19 cellular contexts compared by ENCODE assay signal in genomic region chr2:139544452-139544851, GRCh38.
A peak's percentile ranks its signal among the peaks of the same experiment; 100 is the strongest.
DNase-seq lines count a peak whose midpoint lies in the region; ATAC-seq and TF ChIP-seq lines count a peak whose summit lies in the region.
"Had no signal": no experiment of that assay in that cellular context is flagged by ENCODE, and none has a peak within 500 bp of the region (broad histone marks: within the 10 kb centered on the region; RNA-seq: fewer than 3 reads in every experiment).

No MANE protein-coding gene starts in this region.

- CTCF ChIA-PET in HEK293 (lab: Yijun Ruan, JAX), result no interaction called here

- peaks cover 40% of the 10 kb centered on the region for H3K9me3 Mint-ChIP-seq in T-helper 2 cell treated with Interferon-gamma antibody and Interleukin-4, amounts not matched to agents 5 μg/mL and 100 μg/mL, for 36 hours

- DNase-seq in DMS 273 (lab: John Stamatoyannopoulos, UW; ENCODE audit: unreplicated experiment) (peak; percentile 4), DMS 273 treated with DMSO at 0.1 percent for 48 hours (lab: John Stamatoyannopoulos, UW) (no peak), NCI-H446 treated with DMSO at 0.1 percent for 48 hours (lab: John Stamatoyannopoulos, UW) (peak; percentile 33)
- DNase-seq in T-helper 2 cell treated with Interferon-gamma antibody and Interleukin-4, amounts not matched to agents 5 μg/mL and 100 μg/mL, for 36 hours (ENCODE audit: low spot score), result no peak
- DNase-seq: C1 segment of cervical spinal cord; Calu3; CD4-positive, alpha-beta T cell; DMS153; DMS79 treated with DMSO at 0.1 percent for 48 hours; EL; HCEC 1CT had no signal

- H3K4me1 ChIP-seq in HEK293 (ENCODE audit: control insufficient read depth, insufficient read depth, low read length) (no peaks in the 10 kb centered on the region), iPS-20b (ENCODE audit: insufficient read depth, low read length) (peaks cover 14% of the 10 kb centered on the region)

- H3K9me3 ChIP-seq in HEK293 (ENCODE audit: control insufficient read depth, insufficient read depth, low read depth, low read length), result no peaks in the 10 kb centered on the region
- no peaks in the 10 kb centered on the region for H3K9me3 ChIP-seq in iPS-20b (ENCODE audit: insufficient read depth, low read depth, low read length)

- H3K27me3 Mint-ChIP-seq in T-helper 2 cell treated with Interferon-gamma antibody and Interleukin-4, amounts not matched to agents 5 μg/mL and 100 μg/mL, for 36 hours (ENCODE audit: low read depth), result no peaks in the 10 kb centered on the region
- H3K27me3 Mint-ChIP-seq: B cell; CD4-positive, alpha-beta T cell; IgD-negative memory B cell had no signal

- TF ChIP-seq CTCF in HEK293 (tag by site-specific recombination; IDR thresholded peaks at IDR 0.05), result no peak

- H3K27ac ChIP-seq in HEK293 (ENCODE audit: extremely low read depth, low read depth, low read length), result no peak overlapping the region
- H3K27ac ChIP-seq in iPS-20b (ENCODE audit: low read length), result no peak overlapping the region
- H3K27ac ChIP-seq: 22Rv1, HL-60 had no signal

- H3K9ac ChIP-seq in iPS-20b (ENCODE audit: low read depth, low read length), result no peak overlapping the region

- H3K36me3 ChIP-seq in HEK293 (ENCODE audit: control insufficient read depth in 2 of 2, insufficient read depth in 1 of 2, low read length in 2 of 2) (no peaks in the 10 kb centered on the region), iPS-20b (ENCODE audit: insufficient read depth, low read depth, low read length) (no peaks in the 10 kb centered on the region)

- ATAC-seq in activated CD4-positive, CD25-positive, alpha-beta regulatory T cell treated with anti-CD3 and anti-CD28 coated beads, Interleukin-2, amount 50 U/mL, for 24 hours, result no peak
- ATAC-seq in GM21717 (IDR thresholded peaks at IDR 0.05; ENCODE audit: unreplicated experiment), result no peak

- POLR2A ChIA-PET in HEK293 (lab: Yijun Ruan, JAX), result no interaction called here

- no peaks in the 10 kb centered on the region for H3K4me1 Mint-ChIP-seq in T-helper 2 cell treated with Interferon-gamma antibody and Interleukin-4, amounts not matched to agents 5 μg/mL and 100 μg/mL, for 36 hours (ENCODE audit: low read depth)
- H3K4me1 Mint-ChIP-seq: B cell, IgD-negative memory B cell had no signal

- H3K4me3 Mint-ChIP-seq in T-helper 2 cell treated with Interferon-gamma antibody and Interleukin-4, amounts not matched to agents 5 μg/mL and 100 μg/mL, for 36 hours, result no peak overlapping the region
- H3K4me3 Mint-ChIP-seq: B cell; CD4-positive, alpha-beta T cell; IgD-negative memory B cell had no signal

- H3K27ac Mint-ChIP-seq in T-helper 2 cell treated with Interferon-gamma antibody and Interleukin-4, amounts not matched to agents 5 μg/mL and 100 μg/mL, for 36 hours, result no peak overlapping the region
- H3K27ac Mint-ChIP-seq: B cell; CD4-positive, alpha-beta T cell; IgD-negative memory B cell had no signal

- H3K27me3 ChIP-seq in iPS-20b (ENCODE audit: insufficient read depth, low read length), result no peaks in the 10 kb centered on the region

- H3K36me3 Mint-ChIP-seq in T-helper 2 cell treated with Interferon-gamma antibody and Interleukin-4, amounts not matched to agents 5 μg/mL and 100 μg/mL, for 36 hours (ENCODE audit: low read depth), result no peaks in the 10 kb centered on the region
- H3K36me3 Mint-ChIP-seq: IgD-negative memory B cell had no signal

- H3K4me3 ChIP-seq in HEK293 (ENCODE audit: low read depth, low read length) (no peak overlapping the region), iPS-20b (ENCODE audit: low read length) (peak overlapping the region; percentile 4; the same call in 1 of the 2 replicates)

TF ChIP-seq in HEK293, 187 proteins besides CTCF, POLR2A, EP300 and RAD21:
- TF ChIP-seq BCL11A (tag by site-specific recombination; IDR thresholded peaks at IDR 0.05; ENCODE audit: low read depth) (no peak), ZNF704 (tag by site-specific recombination; IDR thresholded peaks at IDR 0.05) (no peak), ZBTB17 (tag by site-specific recombination; IDR thresholded peaks at IDR 0.05) (no peak), TCF7L2 (IDR thresholded peaks at IDR 0.05; ENCODE audit: borderline replicate concordance, low read depth, low read length) (peak; percentile 78; the same call in 1 of the 2 replicates), ZBTB8A (tag by site-specific recombination; IDR thresholded peaks at IDR 0.05) (no peak), ZNF571 (tag by site-specific recombination; IDR thresholded peaks at IDR 0.05) (no peak), ZNF677 (tag by site-specific recombination; IDR thresholded peaks at IDR 0.05) (no peak), ZNF580 (tag by site-specific recombination; IDR thresholded peaks at IDR 0.05) (no peak), TRIM28 (IDR thresholded peaks at IDR 0.05; ENCODE audit: borderline replicate concordance, low read length) (peak; percentile 11; the same call in 1 of the 2 replicates)

Comparison
In these comparisons a context has a peak if more than half of its experiments do, and no peak if none do; other contexts are left out.
1. DNase-seq: peak in DMS 273 (single experiment) and NCI-H446 treated with DMSO at 0.1 percent for 48 hours (single experiment); none in DMS 273 treated with DMSO at 0.1 percent for 48 hours (single experiment) and T-helper 2 cell treated with Interferon-gamma antibody and Interleukin-4, amounts not matched to agents 5 μg/mL and 100 μg/mL, for 36 hours (single experiment).